13 cellular contexts compared by ENCODE assay signal in genomic region chr1:244841274-244841927, GRCh38. TPM values are rescaled to one million over a fixed set of nuclear protein-coding genes. Genes with fewer than 3 reads are reported as not detected.
DNase-seq lines count a peak whose midpoint lies in the region; ATAC-seq and TF ChIP-seq lines count a peak whose summit lies in the region.
"Had no signal": no experiment of that assay in that cellular context is flagged by ENCODE, and none has a peak within 500 bp of the region (broad histone marks: within the 10 kb centered on the region; RNA-seq: fewer than 3 reads in every experiment).

No MANE protein-coding gene starts in this region.

- CTCF ChIA-PET in Panc1 (lab: Charles Lee): no interaction called here

- no peaks in the 10 kb centered on the region for H3K36me3 Mint-ChIP-seq in glutamatergic neuron (ENCODE audit: unreplicated experiment)

- BruUV-seq in Panc1 (replicated peaks; lab: Mats Ljungman, UMichigan): no TSS peak

- peaks cover 1% of the 10 kb centered on the region for H3K27me3 Mint-ChIP-seq in glutamatergic neuron (ENCODE audit: unreplicated experiment)
- H3K27me3 Mint-ChIP-seq: dendritic cell treated with granulocyte-macrophage colony-stimulating factor and Interleukin-4, amounts not matched to agents 40 ng/mL and 50 ng/mL, for 4 days had no signal

- 17 to 68% methylated on average over 9 of the region's 9 CpGs for WGBS in sigmoid colon, 2 donors

- peak overlapping the region; percentile 67 for H3K27ac ChIP-seq in Panc1 (ENCODE audit: low read length)
- peak overlapping the region; percentile 98 to 100 (median 99) for H3K27ac ChIP-seq in sigmoid colon
- H3K27ac ChIP-seq in left ventricle myocardium inferior (replicated peaks): no peak overlapping the region
- H3K27ac ChIP-seq: suprapubic skin had no signal

- H3K4me3 Mint-ChIP-seq in glutamatergic neuron (ENCODE audit: unreplicated experiment): no peak overlapping the region
- H3K4me3 Mint-ChIP-seq: dendritic cell treated with granulocyte-macrophage colony-stimulating factor and Interleukin-4, amounts not matched to agents 40 ng/mL and 50 ng/mL, for 4 days had no signal

- H3K4me3 ChIP-seq in Panc1 (ENCODE audit: low read depth in 2 of 2, low read length in 2 of 2) (no peak overlapping the region), sigmoid colon (no peak overlapping the region), left ventricle myocardium inferior (no peak overlapping the region)
- H3K4me3 ChIP-seq: suprapubic skin had no signal

- peaks cover 20% of the 10 kb centered on the region for H3K4me1 Mint-ChIP-seq in glutamatergic neuron (ENCODE audit: low read depth, unreplicated experiment)

- no peak for TF ChIP-seq EP300 in sigmoid colon (IDR thresholded peaks at IDR 0.05)

- POLR2A ChIA-PET in Panc1 (lab: Charles Lee): interaction anchor here (0.6 kb wide), 2 partner anchors 10 to 75 kb away, joined by 3 to 4 read pairs; no protein-coding TSS in a partner anchor

- ATAC-seq in Panc1 (no peak), GM18498 (IDR thresholded peaks at IDR 0.05; ENCODE audit: unreplicated experiment) (no peak)
- ATAC-seq: Right ventricle myocardium inferior had no signal

- intact Hi-C loops in Panc1 (cut with micrococcal nuclease; ENCODE audit: unreplicated experiment) (no loop called here), sigmoid colon (cut with DNase I) (no loop called here), left ventricle myocardium inferior (cut with micrococcal nuclease) (no loop called here)

- H3K9me3 ChIP-seq in Panc1 (ENCODE audit: control insufficient read depth, insufficient read depth, low read depth, low read length) (no peaks in the 10 kb centered on the region), sigmoid colon (no peaks in the 10 kb centered on the region), left ventricle myocardium inferior (replicated peaks) (no peaks in the 10 kb centered on the region)
- H3K9me3 ChIP-seq: suprapubic skin had no signal

- peaks cover 2% of the 10 kb centered on the region for H3K9me3 Mint-ChIP-seq in glutamatergic neuron (ENCODE audit: unreplicated experiment)
- H3K9me3 Mint-ChIP-seq: dendritic cell treated with granulocyte-macrophage colony-stimulating factor and Interleukin-4, amounts not matched to agents 40 ng/mL and 50 ng/mL, for 4 days had no signal

- TF ChIP-seq CTCF in Panc1 (IDR thresholded peaks at IDR 0.05) (no peak), glutamatergic neuron (IDR thresholded peaks at IDR 0.05; ENCODE audit: partially characterized antibody, unreplicated experiment) (no peak), sigmoid colon (IDR thresholded peaks at IDR 0.05) (no peak), left ventricle myocardium inferior (IDR thresholded peaks at IDR 0.05; ENCODE audit: borderline replicate concordance) (no peak)

- DNase-seq in DMS114 treated with DMSO at 0.1 percent for 48 hours (lab: John Stamatoyannopoulos, UW; ENCODE audit: unreplicated experiment) (peak; percentile 57), Panc1 (ENCODE audit: low read depth, low spot score) (no peak), glutamatergic neuron (no peak), sigmoid colon (no peak), T1000 (lab: John Stamatoyannopoulos, UW) (no peak), left ventricle myocardium inferior (no peak)
- DNase-seq: amygdala, NCI-H1436 treated with DMSO at 0.1 percent for 48 hours, NCI-H510A treated with DMSO at 0.1 percent for 48 hours had no signal

- no peak for TF ChIP-seq POLR2A in sigmoid colon (IDR thresholded peaks at IDR 0.05)

- peak overlapping the region; percentile 31 for H3K27ac Mint-ChIP-seq in glutamatergic neuron (ENCODE audit: unreplicated experiment)
- H3K27ac Mint-ChIP-seq: dendritic cell treated with granulocyte-macrophage colony-stimulating factor and Interleukin-4, amounts not matched to agents 40 ng/mL and 50 ng/mL, for 4 days had no signal

- H3K4me1 ChIP-seq in Panc1 (ENCODE audit: control insufficient read depth, insufficient read depth, low read length): peaks cover 71% of the 10 kb centered on the region
- H3K4me1 ChIP-seq in sigmoid colon: peaks cover 0 to 77% (median 65%) of the 10 kb centered on the region in 4 donors
- H3K4me1 ChIP-seq in left ventricle myocardium inferior: peaks cover 73% of the 10 kb centered on the region

- in situ Hi-C loops in Panc1 (cut with HindIII; ENCODE audit: low pct_unique_long_range_greater_than_20kb, low sequenced_read_pairs): no loop called here

- H3K27me3 ChIP-seq in Panc1 (ENCODE audit: control insufficient read depth, insufficient read depth, low read length): no peaks in the 10 kb centered on the region
- H3K27me3 ChIP-seq in sigmoid colon: no peaks in the 10 kb centered on the region
- H3K27me3 ChIP-seq in left ventricle myocardium inferior (ENCODE audit: low read depth): no peaks in the 10 kb centered on the region
- H3K27me3 ChIP-seq: suprapubic skin had no signal

- H3K36me3 ChIP-seq in Panc1 (ENCODE audit: control insufficient read depth, insufficient read depth, low read length) (peaks cover 38% of the 10 kb centered on the region), sigmoid colon (peaks cover 21 to 60% (median 29%) of the 10 kb centered on the region in 4 donors), left ventricle myocardium inferior (peaks cover 81% of the 10 kb centered on the region)

RNA-seq across cellular contexts. Expression of gene COX20, which starts 5.9 kb away (rescaled TPM):
- total RNA-seq in Panc1 (2021; ENCODE audit: unreplicated experiment): 55.0 TPM
- polyA plus RNA-seq in Panc1 (2012; ENCODE audit: insufficient read length): 47.0 TPM
- total RNA-seq in glutamatergic neuron (ENCODE audit: unreplicated experiment): 35.3 TPM
- total RNA-seq in sigmoid colon: 100 to 1,000 TPM in 1 of 4 donors, 10 to 100 TPM in 3; 59.7 to 132 (median 79.9) TPM
- polyA plus RNA-seq in sigmoid colon: 10 to 100 TPM; 35.2 to 62.4 (median 53.5) TPM
- total RNA-seq in left ventricle myocardium inferior: 68.8 TPM

RNA-seq across cellular contexts. Expression of gene HNRNPU, which starts 22.9 kb away (rescaled TPM):
- total RNA-seq in Panc1 (2021; ENCODE audit: unreplicated experiment) (361 TPM), glutamatergic neuron (ENCODE audit: unreplicated experiment) (427 TPM), sigmoid colon (100 to 1,000 TPM; 264 to 339 (median 282) TPM), left ventricle myocardium inferior (167 TPM)
- polyA plus RNA-seq in Panc1 (2012; ENCODE audit: insufficient read length): 321 TPM
- 100 to 1,000 TPM in 1 of 3 donors, 10 to 100 TPM in 2; 71.0 to 201 (median 82.3) TPM for polyA plus RNA-seq in sigmoid colon
